Comparison of ENCODE assay signal across 9 cellular contexts in genomic region chr11:46106530-46107407, GRCh38. TPM values are rescaled to one million over a fixed set of nuclear protein-coding genes. Genes with fewer than 3 reads are reported as not detected.
A peak's percentile ranks its signal among the peaks of the same experiment; 100 is the strongest.
DNase-seq lines count a peak whose midpoint lies in the region; ATAC-seq and TF ChIP-seq lines count a peak whose summit lies in the region.
"Had no signal": no experiment of that assay in that cellular context is flagged by ENCODE, and none has a peak within 500 bp of the region (broad histone marks: within the 10 kb centered on the region; RNA-seq: fewer than 3 reads in every experiment).

No MANE protein-coding gene starts in this region.

- peaks cover 76% of the 10 kb centered on the region for H3K79me2 ChIP-seq in GM23338 (replicated peaks; ENCODE audit: insufficient read depth)
- peaks cover 33% of the 10 kb centered on the region for H3K79me2 ChIP-seq in OCI-LY1 (ENCODE audit: insufficient read depth, low read length)

- H2BK120ac ChIP-seq in neuronal stem cell (ENCODE audit: low read depth, low read length), result no peak overlapping the region

- H3K4ac ChIP-seq in neuronal stem cell (ENCODE audit: low read length), result no peak overlapping the region

- H3K27ac ChIP-seq in GM23338 (ENCODE audit: low read depth), result peak overlapping the region; percentile 64; the same call in 1 of the 2 replicates
- H3K27ac ChIP-seq in OCI-LY1 (ENCODE audit: low read depth, low read length, poor library complexity, severe bottlenecking), result no peak overlapping the region
- H3K27ac ChIP-seq in neuronal stem cell (replicated peaks; ENCODE audit: low read length), result peak overlapping the region; percentile 33
- H3K27ac ChIP-seq in ovary, result peak overlapping the region in 1 of 2 donors; percentile 47

- H3K4me3 ChIP-seq in GM23338, result 0 out of 2 replicates have a peak overlapping the region, but pooled peaks have one; percentile 2
- no peak overlapping the region for H3K4me3 ChIP-seq in OCI-LY1 (ENCODE audit: low read depth, low read length, poor library complexity, severe bottlenecking)
- no peak overlapping the region for H3K4me3 ChIP-seq in fibroblast of pulmonary artery (replicated peaks; ENCODE audit: low read depth, low read length)
- H3K4me3 ChIP-seq in neuronal stem cell (ENCODE audit: low read length in 2 of 2), result no peak overlapping the region
- H3K4me3 ChIP-seq in ovary, result no peak overlapping the region

- H3K27ac Mint-ChIP-seq in GM23338, result peak overlapping the region; percentile 80
- no peak overlapping the region for H3K27ac Mint-ChIP-seq in activated naive CD8-positive, alpha-beta T cell treated with anti-CD3 and anti-CD28 coated beads, Interleukin-2, amount 50 U/mL, for 24 hours

- 0 out of 2 replicates have a peak, but pooled peaks cover 4% of the 10 kb centered on the region for H4K20me1 ChIP-seq in GM23338 (replicated peaks; ENCODE audit: insufficient read depth)
- no peaks in the 10 kb centered on the region for H4K20me1 ChIP-seq in OCI-LY1 (ENCODE audit: insufficient read depth, low read length)

- H3K4me2 ChIP-seq in GM23338 (peak overlapping the region; percentile 4; the same call in 1 of the 2 replicates), OCI-LY1 (ENCODE audit: low read length) (peak overlapping the region; percentile 4; the same call in 1 of the 2 replicates), neuronal stem cell (ENCODE audit: insufficient read depth, low read length, poor library complexity, severe bottlenecking) (no peak overlapping the region)

- H4K8ac ChIP-seq in neuronal stem cell (ENCODE audit: low read depth, low read length), result no peak overlapping the region

- no peaks in the 10 kb centered on the region for H3K27me3 ChIP-seq in GM23338 (ENCODE audit: insufficient read depth)
- no peaks in the 10 kb centered on the region for H3K27me3 ChIP-seq in OCI-LY1 (ENCODE audit: insufficient read depth, low read length)
- no peaks in the 10 kb centered on the region for H3K27me3 ChIP-seq in neuronal stem cell (ENCODE audit: control insufficient read depth in 3 of 3, insufficient read depth in 3 of 3, low read depth in 1 of 3, low read length in 3 of 3)
- H3K27me3 ChIP-seq in ovary, result no peaks in the 10 kb centered on the region

- peak overlapping the region; percentile 32 for H3K4me3 Mint-ChIP-seq in GM23338
- H3K4me3 Mint-ChIP-seq in activated naive CD8-positive, alpha-beta T cell treated with anti-CD3 and anti-CD28 coated beads, Interleukin-2, amount 50 U/mL, for 24 hours, result no peak overlapping the region

- H4K91ac ChIP-seq in neuronal stem cell (ENCODE audit: low read depth, low read length, poor library complexity), result no peak overlapping the region

- no peaks in the 10 kb centered on the region for H3K9me3 ChIP-seq in OCI-LY1 (ENCODE audit: low read length)
- no peaks in the 10 kb centered on the region for H3K9me3 ChIP-seq in neuronal stem cell (replicated peaks in 1 of 2; ENCODE audit: control insufficient read depth in 2 of 2, insufficient read depth in 1 of 2, low read depth in 1 of 2, low read length in 2 of 2)
- H3K9me3 ChIP-seq in ovary, result no peaks in the 10 kb centered on the region

- no peak overlapping the region for H2BK5ac ChIP-seq in neuronal stem cell (ENCODE audit: low read length)

- ATAC-seq in GM23338, result peak; percentile 79
- ATAC-seq in activated naive CD8-positive, alpha-beta T cell treated with anti-CD3 and anti-CD28 coated beads, Interleukin-2, amount 50 U/mL, for 24 hours, result no peak
- no peak for ATAC-seq in HG03108 (IDR thresholded peaks at IDR 0.05; ENCODE audit: unreplicated experiment)

- H2BK15ac ChIP-seq in neuronal stem cell (ENCODE audit: low read length), result no peak overlapping the region

- TF ChIP-seq EP300 in ovary (IDR thresholded peaks at IDR 0.05), result no peak

- H3F3A ChIP-seq in GM23338 (replicated peaks; ENCODE audit: low read depth) (no peaks in the 10 kb centered on the region), OCI-LY1 (ENCODE audit: insufficient read depth, low read length) (peaks cover 4% of the 10 kb centered on the region; the same call in 1 of the 2 replicates)

- no peak for TF ChIP-seq POLR2A in ovary (IDR thresholded peaks at IDR 0.05)

- H2AK5ac ChIP-seq in neuronal stem cell (ENCODE audit: low read depth, low read length), result no peak overlapping the region

- H3K4me1 ChIP-seq in GM23338 (ENCODE audit: insufficient read depth), result peaks cover 22% of the 10 kb centered on the region
- peaks cover 33% of the 10 kb centered on the region for H3K4me1 ChIP-seq in OCI-LY1 (ENCODE audit: insufficient read depth, low read length, severe bottlenecking)
- H3K4me1 ChIP-seq in neuronal stem cell (ENCODE audit: control insufficient read depth in 2 of 2, insufficient read depth in 1 of 2, low read depth in 1 of 2, low read length in 2 of 2), result peaks cover 2 to 9% of the 10 kb centered on the region in 2 donors
- H3K4me1 ChIP-seq in ovary (ENCODE audit: insufficient read depth), result peaks cover 4% of the 10 kb centered on the region

- no peak overlapping the region for H3K9ac ChIP-seq in OCI-LY1 (ENCODE audit: low read length)
- no peak overlapping the region for H3K9ac ChIP-seq in neuronal stem cell (ENCODE audit: low read depth, low read length, poor library complexity)

- DNase-seq in GM23338 (ENCODE audit: low spot score) (peak; percentile 51), fibroblast of pulmonary artery (ENCODE audit: low read depth) (peak; percentile 54), neuronal stem cell (ENCODE audit: low spot score) (no peak), ovary (no peak), HuH-7 (ENCODE audit: low spot score) (no peak)
- DNase-seq in activated naive CD8-positive, alpha-beta T cell treated with anti-CD3 and anti-CD28 coated beads, Interleukin-2, amount 50 U/mL, for 24 hours, result no peak
- DNase-seq: activated CD8-positive, alpha-beta memory T cell treated with anti-CD3 and anti-CD28 coated beads, Interleukin-2, amount 50 U/mL, for 4 hours had no signal

- H3K27me3 Mint-ChIP-seq in GM23338 (ENCODE audit: insufficient read depth, low read depth, poor library complexity), result peaks cover 2% of the 10 kb centered on the region
- H3K27me3 Mint-ChIP-seq in activated naive CD8-positive, alpha-beta T cell treated with anti-CD3 and anti-CD28 coated beads, Interleukin-2, amount 50 U/mL, for 24 hours, result no peaks in the 10 kb centered on the region

- peaks cover 25% of the 10 kb centered on the region for H3K4me1 Mint-ChIP-seq in GM23338
- peaks cover 10% of the 10 kb centered on the region for H3K4me1 Mint-ChIP-seq in activated naive CD8-positive, alpha-beta T cell treated with anti-CD3 and anti-CD28 coated beads, Interleukin-2, amount 50 U/mL, for 24 hours

- TF ChIP-seq CTCF in GM23338 (conservative IDR thresholded peaks at IDR 0.05; ENCODE audit: low read depth in 2 of 2) (no peak), OCI-LY1 (IDR thresholded peaks at IDR 0.05; ENCODE audit: low read length) (no peak), fibroblast of pulmonary artery (IDR thresholded peaks at IDR 0.05; ENCODE audit: low read length, missing control alignments) (no peak), ovary (IDR thresholded peaks at IDR 0.05) (no peak)

- H3K36me3 Mint-ChIP-seq in GM23338 (ENCODE audit: low read depth), result no peaks in the 10 kb centered on the region
- H3K36me3 Mint-ChIP-seq in activated naive CD8-positive, alpha-beta T cell treated with anti-CD3 and anti-CD28 coated beads, Interleukin-2, amount 50 U/mL, for 24 hours (ENCODE audit: low read depth), result no peaks in the 10 kb centered on the region

- H3K23ac ChIP-seq in neuronal stem cell (ENCODE audit: low read depth, low read length, poor library complexity), result no peak overlapping the region

- H3K36me3 ChIP-seq in GM23338 (ENCODE audit: insufficient read depth), result no peaks in the 10 kb centered on the region
- no peaks in the 10 kb centered on the region for H3K36me3 ChIP-seq in OCI-LY1 (ENCODE audit: insufficient read depth, low read length)
- no peaks in the 10 kb centered on the region for H3K36me3 ChIP-seq in neuronal stem cell (replicated peaks in 1 of 2; ENCODE audit: control insufficient read depth in 2 of 2, insufficient read depth in 2 of 2, low read length in 2 of 2)
- no peaks in the 10 kb centered on the region for H3K36me3 ChIP-seq in ovary

- H3K18ac ChIP-seq in neuronal stem cell (ENCODE audit: low read length), result no peak overlapping the region

- no peak overlapping the region for H2BK12ac ChIP-seq in neuronal stem cell (ENCODE audit: low read length)

- no peaks in the 10 kb centered on the region for H3K9me3 Mint-ChIP-seq in GM23338
- H3K9me3 Mint-ChIP-seq in activated naive CD8-positive, alpha-beta T cell treated with anti-CD3 and anti-CD28 coated beads, Interleukin-2, amount 50 U/mL, for 24 hours, result no peaks in the 10 kb centered on the region

- H3K79me1 ChIP-seq in neuronal stem cell (ENCODE audit: low read depth, low read length), result no peaks in the 10 kb centered on the region

- intact Hi-C loops in ovary (cut with DNase I), result no loop called here

- H3K9me2 ChIP-seq in GM23338 (ENCODE audit: insufficient read depth) (no peaks in the 10 kb centered on the region), OCI-LY1 (ENCODE audit: low read depth, low read length) (no peaks in the 10 kb centered on the region)

- WGBS in neuronal stem cell (ENCODE audit: extremely low coverage in 2 of 2, insufficient read length in 2 of 2, insufficient replicate concordance in 1 of 2), 2 donors, result no CpG with 5 or more reads among the region's 5 CpGs
- WGBS in ovary, 3 donors, result 13 to 27% (median 21%) methylated on average over 5 of the region's 5 CpGs

- H2AFZ ChIP-seq in GM23338 (no peak overlapping the region), OCI-LY1 (ENCODE audit: low read length) (no peak overlapping the region), neuronal stem cell (ENCODE audit: low read length) (no peak overlapping the region)

- H3K14ac ChIP-seq in neuronal stem cell (ENCODE audit: low read length), result no peak overlapping the region

RNA-seq across cellular contexts. Expression of gene PHF21A, which starts 14.5 kb away (rescaled TPM):
- total RNA-seq in GM23338 (2014; rRNA removed; shearing (Covaris generic)), result 14.2 and 23.6 TPM in 2 replicates
- 18.7 and 21.7 TPM in 2 replicates for polyA plus RNA-seq in GM23338 (2016; fragmentation: Nextera tagmentation; extraction: Ambion mirVana)
- 50.3 TPM for polyA plus RNA-seq in neuronal stem cell (2013, experiment 1 of 2)
- polyA plus RNA-seq in neuronal stem cell (2013, experiment 2 of 2), result 49.2 TPM
- total RNA-seq in ovary, result 10 to 100 TPM; 20.6 to 76.0 (median 60.7) TPM
- 10 to 100 TPM; 29.0 to 42.9 TPM for polyA plus RNA-seq in ovary

Comparison
In these comparisons a context has a peak if more than half of its experiments do, and no peak if none do; other contexts are left out.
1. DNase-seq: peak in GM23338 (single experiment) and fibroblast of pulmonary artery (single experiment); none in neuronal stem cell (single experiment), activated naive CD8-positive, alpha-beta T cell treated with anti-CD3 and anti-CD28 coated beads, Interleukin-2, amount 50 U/mL, for 24 hours (single experiment), ovary (0 of 5) and HuH-7 (single experiment).